Comparison of ENCODE assay signal across 9 cellular contexts in the genomic region with DNA sequence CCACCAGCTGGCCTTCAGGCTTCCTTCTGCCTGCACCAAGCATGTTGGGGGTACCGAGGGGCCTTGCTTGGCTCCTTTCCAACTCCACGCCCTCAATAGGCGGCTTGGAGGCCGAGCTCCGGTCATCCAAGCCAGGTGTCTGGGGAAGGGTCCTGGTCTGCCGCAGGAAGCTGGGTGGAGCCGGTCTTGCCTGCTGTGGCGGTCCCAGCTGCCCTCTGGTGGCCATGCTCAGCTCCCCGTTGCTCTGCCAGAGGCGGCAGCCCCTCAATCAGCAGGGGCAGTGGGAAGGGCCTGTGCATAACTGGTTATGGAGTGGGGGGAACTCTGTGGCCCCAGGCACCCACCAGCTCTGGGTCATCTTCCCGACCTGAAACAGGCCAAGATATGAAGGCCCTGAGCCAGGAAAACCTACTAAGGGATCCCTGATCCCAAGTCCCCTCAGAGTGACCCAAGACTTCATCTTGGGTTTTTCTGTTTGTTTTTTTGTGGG. TPM values are rescaled to one million over a fixed set of nuclear protein-coding genes. Genes with fewer than 3 reads are reported as not detected.
DNase-seq lines count a peak whose midpoint lies in the region; ATAC-seq and TF ChIP-seq lines count a peak whose summit lies in the region.
"Had no signal": no experiment of that assay in that cellular context is flagged by ENCODE, and none has a peak within 500 bp of the region (broad histone marks: within the 10 kb centered on the region; RNA-seq: fewer than 3 reads in every experiment).

No MANE protein-coding gene starts in this region.

- H3K9me3 ChIP-seq in right cardiac atrium (ENCODE audit: control insufficient read depth, low read length) (no peaks in the 10 kb centered on the region), spleen (no peaks in the 10 kb centered on the region)
- H3K9me3 ChIP-seq: pancreas had no signal

- 4% methylated on average over 11 of the region's 11 CpGs for WGBS in right cardiac atrium
- 5 to 11% (median 9%) methylated on average over 8 to 11 of the region's 11 CpGs for WGBS in spleen, 5 donors

- DNase-seq in D341Med (ENCODE audit: low spot score): peak; percentile 77
- no peak for DNase-seq in LNCaP clone FGC (ENCODE audit: low read depth)
- peak; percentile 61 for DNase-seq in activated naive CD8-positive, alpha-beta T cell treated with anti-CD3 and anti-CD28 coated beads for 36 hours
- DNase-seq in right cardiac atrium: peak; percentile 79 to 92 (median 89)
- peak; percentile 86 for DNase-seq in spleen
- DNase-seq in SKM-1 (lab: John Stamatoyannopoulos, UW; ENCODE audit: unreplicated experiment): no peak
- no peak for DNase-seq in omental fat pad (ENCODE audit: low spot score)
- DNase-seq in NCI-H2196 treated with DMSO at 0.1 percent for 48 hours (lab: John Stamatoyannopoulos, UW; ENCODE audit: unreplicated experiment): no peak

- no peak overlapping the region for H3K4me3 Mint-ChIP-seq in activated naive CD8-positive, alpha-beta T cell treated with anti-CD3 and anti-CD28 coated beads for 36 hours

- no peak overlapping the region for H3K4me3 ChIP-seq in LNCaP clone FGC (ENCODE audit: low read depth, low read length)
- H3K4me3 ChIP-seq in right cardiac atrium (ENCODE audit: low read length): no peak overlapping the region
- no peak overlapping the region for H3K4me3 ChIP-seq in spleen
- H3K4me3 ChIP-seq: pancreas had no signal

- H3K27ac ChIP-seq in right cardiac atrium (ENCODE audit: low read length): no peak overlapping the region
- H3K27ac ChIP-seq in spleen: peak overlapping the region in 5 of 8 donors; percentile 5 to 71 (median 20)
- H3K27ac ChIP-seq: pancreas had no signal

- no peaks in the 10 kb centered on the region for H3K36me3 Mint-ChIP-seq in activated naive CD8-positive, alpha-beta T cell treated with anti-CD3 and anti-CD28 coated beads for 36 hours

- H3K27ac Mint-ChIP-seq in activated naive CD8-positive, alpha-beta T cell treated with anti-CD3 and anti-CD28 coated beads for 36 hours: no peak overlapping the region

- intact Hi-C loops in right cardiac atrium (cut with DNase I) (loop anchor here (2.0 to 10.0 kb wide), 3 partner anchors 43 to 59 kb away; no protein-coding TSS in a partner anchor), spleen (cut with DNase I; ENCODE audit: low total_unique reads) (loop anchor here (5.0 kb wide), 1 partner anchor 41 kb away; no protein-coding TSS in a partner anchor)

- H3K36me3 ChIP-seq in spleen: no peaks in the 10 kb centered on the region
- H3K36me3 ChIP-seq: pancreas had no signal

- TF ChIP-seq POLR2A in spleen (IDR thresholded peaks at IDR 0.05): no peak

- H3K9me3 Mint-ChIP-seq in activated naive CD8-positive, alpha-beta T cell treated with anti-CD3 and anti-CD28 coated beads for 36 hours: no peaks in the 10 kb centered on the region

- H3K4me1 Mint-ChIP-seq in activated naive CD8-positive, alpha-beta T cell treated with anti-CD3 and anti-CD28 coated beads for 36 hours: peaks cover 4% of the 10 kb centered on the region

- 0 out of 2 replicates have a peak, but pooled peaks have one; percentile 11 for TF ChIP-seq CTCF in LNCaP clone FGC (IDR thresholded peaks at IDR 0.05; ENCODE audit: control insufficient read depth, extremely low read depth, insufficient read depth)
- peak; percentile 47 to 82 (median 73) for TF ChIP-seq CTCF in spleen (IDR thresholded peaks at IDR 0.05 in 8 of 11, conservative IDR thresholded peaks at IDR 0.05 in 3 of 11)
- TF ChIP-seq CTCF in omental fat pad (IDR thresholded peaks at IDR 0.05): peak in 1 of 3 donors; percentile 37

- peak; percentile 51 to 52 for ATAC-seq in right cardiac atrium
- ATAC-seq in omental fat pad (ENCODE audit: low FRiP score): no peak

- H3K27me3 ChIP-seq in right cardiac atrium (ENCODE audit: control insufficient read depth, insufficient read depth): no peaks in the 10 kb centered on the region
- peaks cover 0 to 33% (median 0%) of the 10 kb centered on the region in 7 donors for H3K27me3 ChIP-seq in spleen (replicated peaks in 1 of 7)
- H3K27me3 ChIP-seq: pancreas had no signal

- peaks cover 21% of the 10 kb centered on the region for H3K27me3 Mint-ChIP-seq in activated naive CD8-positive, alpha-beta T cell treated with anti-CD3 and anti-CD28 coated beads for 36 hours

- H3K4me1 ChIP-seq in right cardiac atrium (ENCODE audit: control insufficient read depth, insufficient read depth, low read length) (no peaks in the 10 kb centered on the region), spleen (peaks cover 9 to 81% (median 48%) of the 10 kb centered on the region in 6 donors)

RNA-seq across cellular contexts. Expression of a gene that starts 3.2 kb away (rescaled TPM):
- 1 to 10 TPM; 1.1 to 1.6 TPM for total RNA-seq in activated naive CD8-positive, alpha-beta T cell treated with anti-CD3 and anti-CD28 coated beads for 36 hours
- total RNA-seq in right cardiac atrium (10 to 100 TPM; 11.1 to 27.4 (median 18.4) TPM), spleen (10 to 100 TPM; 18.1 to 96.7 (median 29.5) TPM), omental fat pad (10 to 100 TPM in 2 of 4 donors, 1 to 10 TPM in 2; 6.5 to 20.0 (median 9.3) TPM)
- polyA plus RNA-seq in right cardiac atrium (21.7 TPM), spleen (10 to 100 TPM in 2 of 3 donors, 1 to 10 TPM in 1; 9.4 to 42.5 (median 10.4) TPM)

RNA-seq across cellular contexts. Expression of a gene that starts 7.5 kb away (rescaled TPM):
- total RNA-seq in activated naive CD8-positive, alpha-beta T cell treated with anti-CD3 and anti-CD28 coated beads for 36 hours: 10 to 100 TPM; 16.5 to 21.5 TPM
- total RNA-seq in right cardiac atrium (10 to 100 TPM; 61.1 to 70.4 (median 67.3) TPM), spleen (10 to 100 TPM; 35.9 to 72.2 (median 57.2) TPM), omental fat pad (10 to 100 TPM; 35.3 to 48.4 (median 37.9) TPM)
- polyA plus RNA-seq in right cardiac atrium (64.9 TPM), spleen (10 to 100 TPM; 18.7 to 30.9 (median 21.6) TPM)

Comparison
In these comparisons a context has a peak if more than half of its experiments do, and no peak if none do; other contexts are left out.
1. DNase-seq: peak in D341Med (single experiment), activated naive CD8-positive, alpha-beta T cell treated with anti-CD3 and anti-CD28 coated beads for 36 hours (single experiment), right cardiac atrium (3 of 3) and spleen (single experiment); none in LNCaP clone FGC (single experiment), SKM-1 (single experiment), omental fat pad (single experiment) and NCI-H2196 treated with DMSO at 0.1 percent for 48 hours (single experiment).